Comparison of ENCODE assay signal across 8 cellular contexts in genomic region chr9:37591775-37592107, GRCh38. TPM values are rescaled to one million over a fixed set of nuclear protein-coding genes. Genes with fewer than 3 reads are reported as not detected.
A peak's percentile ranks its signal among the peaks of the same experiment; 100 is the strongest.
DNase-seq lines count a peak whose midpoint lies in the region; ATAC-seq and TF ChIP-seq lines count a peak whose summit lies in the region.

No MANE protein-coding gene starts in this region.

- no peak for DNase-seq in AG09309 (ENCODE audit: low read depth)
- peak; percentile 6 for DNase-seq in HT1080 (ENCODE audit: low read depth)
- DNase-seq in midbrain (lab: John Stamatoyannopoulos, UW), result no peak

- peak overlapping the region; percentile 79 for H3K9ac ChIP-seq in muscle layer of colon (ENCODE audit: low read length)

- peaks cover 0 to 13% (median 6%) of the 10 kb centered on the region in 5 experiments for H3K9me3 Mint-ChIP-seq in brain

- peak overlapping the region; percentile 98 to 99 (median 99) for H3K27ac Mint-ChIP-seq in brain

- peaks cover 17% of the 10 kb centered on the region for H3K27me3 Mint-ChIP-seq in brain

- no peaks in the 10 kb centered on the region for H3K9me3 ChIP-seq in muscle layer of colon (ENCODE audit: low read length)

- TF ChIP-seq CTCF in AG09309 (IDR thresholded peaks at IDR 0.05; ENCODE audit: control insufficient read depth, insufficient read depth, low read depth, low read length, missing control alignments) (no peak), brain (conservative IDR thresholded peaks at IDR 0.05) (no peak)

- H3K4me3 Mint-ChIP-seq in brain, result peak overlapping the region; percentile 96 to 100 (median 98)

- ATAC-seq in GM21381 (IDR thresholded peaks at IDR 0.05; ENCODE audit: unreplicated experiment) (no peak), HG02840 (IDR thresholded peaks at IDR 0.05; ENCODE audit: low FRiP score, unreplicated experiment) (no peak), HG03159 (IDR thresholded peaks at IDR 0.05; ENCODE audit: unreplicated experiment) (no peak)

- peak overlapping the region; percentile 88 for H3K4me3 ChIP-seq in AG09309 (ENCODE audit: control insufficient read depth, low read depth, low read length)
- peak overlapping the region; percentile 88 to 91 for H3K4me3 ChIP-seq in muscle layer of colon (ENCODE audit: low read depth in 1 of 2, low read length in 2 of 2)

- peaks cover 18% of the 10 kb centered on the region for H3K36me3 Mint-ChIP-seq in brain

- peak overlapping the region; percentile 73 for H3K27ac ChIP-seq in muscle layer of colon (ENCODE audit: low read depth, low read length)

- peaks cover 49% of the 10 kb centered on the region for H3K4me1 Mint-ChIP-seq in brain

- no peaks in the 10 kb centered on the region for H3K27me3 ChIP-seq in muscle layer of colon (ENCODE audit: control insufficient read depth in 1 of 2, insufficient read depth in 2 of 2, low read length in 2 of 2)

- peaks cover 19% of the 10 kb centered on the region for H3K4me1 ChIP-seq in muscle layer of colon (ENCODE audit: insufficient read depth, low read length)

- peaks cover 15% of the 10 kb centered on the region for H3K36me3 ChIP-seq in muscle layer of colon (ENCODE audit: insufficient read depth, low read length)

RNA-seq across cellular contexts. Expression of gene TOMM5, which starts 0.7 kb away (rescaled TPM):
- total RNA-seq in HT1080 (2014; rRNA removed; shearing (Covaris generic)), result 371 and 411 TPM in 2 replicates
- polyA plus RNA-seq in HT1080 (2015; cell fraction: cytosol; rRNA removed), result 286 and 293 TPM in 2 replicates
- 63.2 and 75.8 TPM in 2 replicates for polyA plus RNA-seq in HT1080 (2015; cell fraction: nucleus; rRNA removed)
- polyA plus RNA-seq in brain (ENCODE audit: insufficient read depth, low read depth, low replicate concordance), result 113 TPM

RNA-seq across cellular contexts. Expression of gene FBXO10, which starts 15.6 kb away (rescaled TPM):
- 2.9 and 5.9 TPM in 2 replicates for total RNA-seq in HT1080 (2014; rRNA removed; shearing (Covaris generic))
- polyA plus RNA-seq in HT1080 (2015; cell fraction: cytosol; rRNA removed), result 2.2 and 3.0 TPM in 2 replicates
- 5.6 and 6.0 TPM in 2 replicates for polyA plus RNA-seq in HT1080 (2015; cell fraction: nucleus; rRNA removed)
- polyA plus RNA-seq in brain (ENCODE audit: insufficient read depth, low read depth, low replicate concordance), result 12.3 TPM

RNA-seq across cellular contexts. Expression of gene FRMPD1, which starts 59.0 kb away (rescaled TPM):
- not detected in 2 replicates for total RNA-seq in HT1080 (2014; rRNA removed; shearing (Covaris generic))
- 0.01 TPM in 1 of 2 replicates, not detected in the other for polyA plus RNA-seq in HT1080 (2015; cell fraction: cytosol; rRNA removed)
- 0.02 TPM in 1 of 2 replicates, not detected in the other for polyA plus RNA-seq in HT1080 (2015; cell fraction: nucleus; rRNA removed)
- 7.6 TPM for polyA plus RNA-seq in brain (ENCODE audit: insufficient read depth, low read depth, low replicate concordance)
